8 cellular contexts compared by ENCODE assay signal in the genomic region with DNA sequence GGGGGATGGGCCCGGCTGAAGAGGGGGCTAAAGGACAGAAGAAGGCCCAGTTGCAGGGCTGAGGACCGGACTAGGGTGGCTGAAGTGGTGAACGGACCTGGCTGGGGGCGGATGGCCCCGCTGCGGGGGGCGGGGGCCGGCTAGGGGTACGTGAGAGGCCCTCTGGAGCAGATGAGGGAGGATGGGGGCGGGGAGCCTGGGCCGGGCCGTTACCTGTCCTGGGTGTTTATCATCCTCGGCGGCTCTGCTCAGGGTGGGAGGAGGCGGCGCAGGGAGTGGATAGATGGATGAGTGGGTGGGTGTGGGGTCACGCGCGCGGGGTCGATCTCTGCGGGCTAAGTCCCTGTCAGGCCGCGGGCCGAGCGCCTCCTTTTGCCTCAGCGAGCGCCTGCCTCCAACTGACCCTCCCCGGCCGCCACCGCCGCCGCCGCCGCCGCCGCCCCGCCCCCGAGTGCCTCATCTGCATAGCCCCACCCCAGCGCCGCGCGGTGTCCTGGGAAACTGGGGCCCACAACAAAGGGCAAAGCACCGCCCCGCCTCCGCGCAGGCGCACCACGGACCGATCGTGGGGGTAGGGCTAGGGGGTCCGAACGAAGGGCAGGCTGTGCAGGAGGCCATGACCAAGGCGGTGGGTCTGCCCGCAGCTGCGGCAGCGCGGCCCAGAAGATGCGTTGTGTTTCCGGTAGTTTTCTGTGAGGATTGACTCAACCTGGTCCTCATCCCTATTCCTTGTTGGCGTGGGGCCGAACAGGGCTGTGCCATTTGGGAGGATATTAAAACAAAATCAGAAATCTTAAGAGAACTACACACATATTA.
DNase-seq lines count a peak whose midpoint lies in the region; ATAC-seq and TF ChIP-seq lines count a peak whose summit lies in the region.

No MANE protein-coding gene starts in this region.

- H3K4me2 ChIP-seq in OCI-LY7 (ENCODE audit: low read length): peak overlapping the region; percentile 86

- ATAC-seq in GM21528 (IDR thresholded peaks at IDR 0.05; ENCODE audit: low FRiP score, unreplicated experiment): peak; percentile 70

- peaks cover 42% of the 10 kb centered on the region for H3K4me1 ChIP-seq in OCI-LY7 (ENCODE audit: insufficient read depth, low read length, poor library complexity, severe bottlenecking)

- in situ Hi-C loops in Caki2 (cut with HindIII; ENCODE audit: low pct_unique_long_range_greater_than_20kb, low sequenced_read_pairs): no loop called here

- intact Hi-C loops in OCI-LY7 (cut with micrococcal nuclease; ENCODE audit: unreplicated experiment): no loop called here

- CTCF ChIA-PET in OCI-LY7 (lab: Charles Lee; ENCODE audit: unreplicated experiment): no interaction called here

- peak overlapping the region; percentile 86 to 93 (median 86) for H3K27ac Mint-ChIP-seq in IgD-negative memory B cell

- peaks cover 1% of the 10 kb centered on the region for H3K36me3 Mint-ChIP-seq in IgD-negative memory B cell

- no peaks in the 10 kb centered on the region for H3K27me3 Mint-ChIP-seq in IgD-negative memory B cell

- H3K4me1 Mint-ChIP-seq in IgD-negative memory B cell: peaks cover 33 to 46% (median 37%) of the 10 kb centered on the region in 3 donors

- H3K9me2 ChIP-seq in OCI-LY7 (ENCODE audit: insufficient read depth, low read length): no peaks in the 10 kb centered on the region

- peak overlapping the region; percentile 85 to 96 (median 91) for H3K4me3 Mint-ChIP-seq in IgD-negative memory B cell

- H2AFZ ChIP-seq in OCI-LY7 (ENCODE audit: low read length): peak overlapping the region; percentile 92

- no peaks in the 10 kb centered on the region for H3K9me3 Mint-ChIP-seq in IgD-negative memory B cell

- H3K79me2 ChIP-seq in OCI-LY7 (ENCODE audit: insufficient read depth, low read depth, low read length): peaks cover 35% of the 10 kb centered on the region; the same call in 1 of the 2 replicates

- peak overlapping the region; percentile 30 for H3K27ac ChIP-seq in OCI-LY7 (ENCODE audit: low read depth, low read length, poor library complexity, severe bottlenecking)

- H3K9me3 ChIP-seq in OCI-LY7 (ENCODE audit: low read length): no peaks in the 10 kb centered on the region

- POLR2A ChIA-PET in OCI-LY7 (lab: Charles Lee): no interaction called here

- TF ChIP-seq CTCF in OCI-LY7 (conservative IDR thresholded peaks at IDR 0.05; ENCODE audit: low read length) (no peak), epithelial cell of esophagus (IDR thresholded peaks at IDR 0.05; ENCODE audit: insufficient read depth, low read depth, low read length, missing control alignments) (no peak)

- BruUV-seq in OCI-LY7 (replicated peaks; lab: Mats Ljungman, UMichigan): no TSS peak

- peak; percentile 74 for DNase-seq in Caki2 (ENCODE audit: low read depth)
- peak; percentile 93 for DNase-seq in OCI-LY7 (ENCODE audit: low spot score)
- DNase-seq in activated T-cell treated with anti-CD3 and anti-CD28 coated beads for 4 hours: peak; percentile 94
- DNase-seq in epithelial cell of esophagus (ENCODE audit: low read depth): peak; percentile 89
- peak; percentile 96 for DNase-seq in mucosa of gallbladder (ENCODE audit: low spot score)
- DNase-seq in stimulated activated CD8-positive, alpha-beta memory T cell treated with anti-CD3 and anti-CD28 coated beads, Interleukin-4, amount 100 ng/mL, for 1 hour (ENCODE audit: low read depth in 2 of 2, low spot score in 1 of 2): peak; percentile 91 to 93

- peaks cover 10% of the 10 kb centered on the region; the same call in 1 of the 2 replicates for H4K20me1 ChIP-seq in OCI-LY7 (ENCODE audit: insufficient read depth, low read length)

- H3K4me3 ChIP-seq in OCI-LY7 (ENCODE audit: low read depth, low read length, poor library complexity, severe bottlenecking) (peak overlapping the region; percentile 90), epithelial cell of esophagus (ENCODE audit: low read length) (peak overlapping the region; percentile 83)

- H3K36me3 ChIP-seq in OCI-LY7 (ENCODE audit: insufficient read depth, low read length): peaks cover 7% of the 10 kb centered on the region

Comparison
In these comparisons a context has a peak if more than half of its experiments do, and no peak if none do; other contexts are left out.
1. Peak in every context shown above with its lines: DNase-seq, ATAC-seq, H3K4me3 ChIP-seq and H3K27ac ChIP-seq.